8 cellular contexts compared by ENCODE assay signal in genomic region chr10:125895130-125896087, GRCh38. TPM values are rescaled to one million over a fixed set of nuclear protein-coding genes. Genes with fewer than 3 reads are reported as not detected.
DNase-seq lines count a peak whose midpoint lies in the region; ATAC-seq lines count a peak whose summit lies in the region.
"Not testable (repeated sequence)": the region's sequence is repeated elsewhere in the genome, so short reads cannot be mapped to it uniquely, and the experiment has no call there.

No MANE protein-coding gene starts in this region.

- H3K27me3 Mint-ChIP-seq in activated naive CD8-positive, alpha-beta T cell treated with anti-CD3 and anti-CD28 coated beads for 36 hours; natural killer cell treated with Interleukin-12 subunit alpha and Interleukin-12 subunit beta and Interleukin-15 and Interleukin-18, amount 100 ng/mL, for 72 hours; stimulated activated memory B cell treated with anti-CD40 and anti-IgM and Interleukin-4, amounts not matched to agents 10 μg/mL and 1 μg/mL and 100 μg/mL, for 72 hours: not testable (repeated sequence)

- peak overlapping the region; percentile 80 for H3K27ac ChIP-seq in HUES48 (ENCODE audit: low read depth, low read length)

- peaks cover 17% of the 10 kb centered on the region for H3K4me1 Mint-ChIP-seq in activated naive CD8-positive, alpha-beta T cell treated with anti-CD3 and anti-CD28 coated beads for 36 hours
- H3K4me1 Mint-ChIP-seq in natural killer cell treated with Interleukin-12 subunit alpha and Interleukin-12 subunit beta and Interleukin-15 and Interleukin-18, amount 100 ng/mL, for 72 hours (ENCODE audit: low read depth in 2 of 2): peaks cover 11 to 13% of the 10 kb centered on the region in 2 donors
- peaks cover 31% of the 10 kb centered on the region for H3K4me1 Mint-ChIP-seq in stimulated activated memory B cell treated with anti-CD40 and anti-IgM and Interleukin-4, amounts not matched to agents 10 μg/mL and 1 μg/mL and 100 μg/mL, for 72 hours

- H3K4me1 ChIP-seq in HUES48 (ENCODE audit: control insufficient read depth, insufficient read depth, low read length): not testable (repeated sequence)

- H3K4me3 ChIP-seq in HUES48 (ENCODE audit: low read depth, low read length): peak overlapping the region; percentile 75

- ATAC-seq in GM21723 (IDR thresholded peaks at IDR 0.05; ENCODE audit: unreplicated experiment): peak; percentile 63
- peak; percentile 77 to 79 for ATAC-seq in natural killer cell treated with Interleukin-12 subunit alpha and Interleukin-12 subunit beta and Interleukin-15 and Interleukin-18, amount 100 ng/mL, for 72 hours
- ATAC-seq in stimulated activated memory B cell treated with anti-CD40 and anti-IgM and Interleukin-4, amounts not matched to agents 10 μg/mL and 1 μg/mL and 100 μg/mL, for 72 hours: peak; percentile 18

- H3K9me3 ChIP-seq in HUES48 (ENCODE audit: control insufficient read depth, insufficient read depth, low read length): peaks cover 13% of the 10 kb centered on the region

- not testable (repeated sequence) for H3K36me3 ChIP-seq in HUES48 (ENCODE audit: control insufficient read depth, insufficient read depth, low read length)

- H3K27me3 ChIP-seq in HUES48 (ENCODE audit: control insufficient read depth, insufficient read depth, low read length): not testable (repeated sequence)

- H3K4me3 Mint-ChIP-seq in activated naive CD8-positive, alpha-beta T cell treated with anti-CD3 and anti-CD28 coated beads for 36 hours: peak overlapping the region; percentile 94
- peak overlapping the region; percentile 93 for H3K4me3 Mint-ChIP-seq in natural killer cell treated with Interleukin-12 subunit alpha and Interleukin-12 subunit beta and Interleukin-15 and Interleukin-18, amount 100 ng/mL, for 72 hours
- H3K4me3 Mint-ChIP-seq in stimulated activated memory B cell treated with anti-CD40 and anti-IgM and Interleukin-4, amounts not matched to agents 10 μg/mL and 1 μg/mL and 100 μg/mL, for 72 hours: peak overlapping the region; percentile 82

- H3K9me3 Mint-ChIP-seq in activated naive CD8-positive, alpha-beta T cell treated with anti-CD3 and anti-CD28 coated beads for 36 hours; natural killer cell treated with Interleukin-12 subunit alpha and Interleukin-12 subunit beta and Interleukin-15 and Interleukin-18, amount 100 ng/mL, for 72 hours; stimulated activated memory B cell treated with anti-CD40 and anti-IgM and Interleukin-4, amounts not matched to agents 10 μg/mL and 1 μg/mL and 100 μg/mL, for 72 hours: not testable (repeated sequence)

- H3K9ac ChIP-seq in HUES48 (ENCODE audit: low read depth, low read length): peak overlapping the region; percentile 51

- DNase-seq in DMS53 (lab: John Stamatoyannopoulos, UW): peak; percentile 69
- peak; percentile 10 for DNase-seq in T follicular helper cell (ENCODE audit: low read depth)
- DNase-seq in activated naive CD8-positive, alpha-beta T cell treated with anti-CD3 and anti-CD28 coated beads for 36 hours: peak; percentile 61
- DNase-seq in germinal center (ENCODE audit: low spot score): peak; percentile 16
- DNase-seq in natural killer cell treated with Interleukin-12 subunit alpha and Interleukin-12 subunit beta and Interleukin-15 and Interleukin-18, amount 100 ng/mL, for 72 hours (ENCODE audit: low spot score): peak; percentile 74

- H3K27ac Mint-ChIP-seq in activated naive CD8-positive, alpha-beta T cell treated with anti-CD3 and anti-CD28 coated beads for 36 hours: peak overlapping the region; percentile 82
- peak overlapping the region; percentile 69 to 85 for H3K27ac Mint-ChIP-seq in natural killer cell treated with Interleukin-12 subunit alpha and Interleukin-12 subunit beta and Interleukin-15 and Interleukin-18, amount 100 ng/mL, for 72 hours
- H3K27ac Mint-ChIP-seq in stimulated activated memory B cell treated with anti-CD40 and anti-IgM and Interleukin-4, amounts not matched to agents 10 μg/mL and 1 μg/mL and 100 μg/mL, for 72 hours: peak overlapping the region; percentile 84

- not testable (repeated sequence) for H3K36me3 Mint-ChIP-seq in activated naive CD8-positive, alpha-beta T cell treated with anti-CD3 and anti-CD28 coated beads for 36 hours; natural killer cell treated with Interleukin-12 subunit alpha and Interleukin-12 subunit beta and Interleukin-15 and Interleukin-18, amount 100 ng/mL, for 72 hours; stimulated activated memory B cell treated with anti-CD40 and anti-IgM and Interleukin-4, amounts not matched to agents 10 μg/mL and 1 μg/mL and 100 μg/mL, for 72 hours

RNA-seq across cellular contexts. Expression of gene FANK1, which starts 1.0 kb away (rescaled TPM):
- 1 to 10 TPM in 1 of 2 experiments, under 1 TPM in 1; 0.92 to 1.1 TPM for total RNA-seq in activated naive CD8-positive, alpha-beta T cell treated with anti-CD3 and anti-CD28 coated beads for 36 hours
- total RNA-seq in natural killer cell treated with Interleukin-12 subunit alpha and Interleukin-12 subunit beta and Interleukin-15 and Interleukin-18, amount 100 ng/mL, for 72 hours: not detected

RNA-seq across cellular contexts. Expression of gene DHX32, which starts 14.3 kb away (rescaled TPM):
- total RNA-seq in activated naive CD8-positive, alpha-beta T cell treated with anti-CD3 and anti-CD28 coated beads for 36 hours: 10 to 100 TPM; 27.6 to 27.8 TPM
- total RNA-seq in natural killer cell treated with Interleukin-12 subunit alpha and Interleukin-12 subunit beta and Interleukin-15 and Interleukin-18, amount 100 ng/mL, for 72 hours: 10 to 100 TPM; 25.8 to 28.8 TPM

Comparison
In these comparisons a context has a peak if more than half of its experiments do, and no peak if none do; other contexts are left out.
1. Peak in every context shown above with its lines: DNase-seq, ATAC-seq, H3K4me3 ChIP-seq and H3K27ac ChIP-seq.
2. DNase-seq: peak in every context shown above with its lines; median percentile 74 in natural killer cell treated with Interleukin-12 subunit alpha and Interleukin-12 subunit beta and Interleukin-15 and Interleukin-18, amount 100 ng/mL, for 72 hours; 69 in DMS53; 61 in activated naive CD8-positive, alpha-beta T cell treated with anti-CD3 and anti-CD28 coated beads for 36 hours; 16 in germinal center; 10 in T follicular helper cell.
3. ATAC-seq: peak in every context shown above with its lines; median percentile 78 in natural killer cell treated with Interleukin-12 subunit alpha and Interleukin-12 subunit beta and Interleukin-15 and Interleukin-18, amount 100 ng/mL, for 72 hours; 63 in GM21723; 18 in stimulated activated memory B cell treated with anti-CD40 and anti-IgM and Interleukin-4, amounts not matched to agents 10 μg/mL and 1 μg/mL and 100 μg/mL, for 72 hours.